In genomic region chr9:32906213-32906612, GRCh38 we compare ENCODE assay signal across 9 cellular contexts.
DNase-seq lines count a peak whose midpoint lies in the region; ATAC-seq and TF ChIP-seq lines count a peak whose summit lies in the region.
"Had no signal": no experiment of that assay in that cellular context is flagged by ENCODE, and none has a peak within 500 bp of the region (broad histone marks: within the 10 kb centered on the region; RNA-seq: fewer than 3 reads in every experiment).

No MANE protein-coding gene starts in this region.

- peak; percentile 50 for DNase-seq in GM12864 (ENCODE audit: low read depth)
- DNase-seq in NAMALWA (ENCODE audit: low spot score): peak; percentile 7
- no peak for DNase-seq in activated T-cell treated with anti-CD3 and anti-CD28 coated beads, Interleukin-2, amount 50 U/mL, for 72 hours
- DNase-seq in HCEC 1CT: no peak
- no peak for DNase-seq in stimulated activated CD4-positive, alpha-beta T cell treated with anti-CD3 and anti-CD28 coated beads, Interleukin-1b, Interleukin-23, amount 100 ng/mL, for 48 hours
- no peak for DNase-seq in esophagus muscularis mucosa (ENCODE audit: extremely low spot score)

- ATAC-seq in GM19463 (IDR thresholded peaks at IDR 0.05; ENCODE audit: unreplicated experiment) (peak; percentile 92), HG02981 (IDR thresholded peaks at IDR 0.05; ENCODE audit: unreplicated experiment) (peak; percentile 90)
- no peak for ATAC-seq in activated T-cell treated with anti-CD3 and anti-CD28 coated beads, Interleukin-2, amount 50 U/mL, for 72 hours (replicated peaks in 1 of 2)

- H3K36me3 Mint-ChIP-seq in activated T-cell treated with anti-CD3 and anti-CD28 coated beads, Interleukin-2, amount 50 U/mL, for 72 hours (ENCODE audit: insufficient read depth in 2 of 2): peaks cover 0 to 2% of the 10 kb centered on the region in 2 donors
- H3K36me3 Mint-ChIP-seq: brain had no signal

- H3K27me3 Mint-ChIP-seq in activated T-cell treated with anti-CD3 and anti-CD28 coated beads, Interleukin-2, amount 50 U/mL, for 72 hours (ENCODE audit: low read depth): peaks cover 25% of the 10 kb centered on the region

- 65% methylated on average over 7 of the region's 7 CpGs for WGBS in esophagus muscularis mucosa

- peaks cover 0 to 8% (median 0%) of the 10 kb centered on the region in 4 donors for H3K9me3 ChIP-seq in esophagus muscularis mucosa

- H3K4me3 ChIP-seq in GM12864 (ENCODE audit: low read depth, low read length) (no peak overlapping the region), esophagus muscularis mucosa (no peak overlapping the region)

- no peak overlapping the region for H3K27ac ChIP-seq in esophagus muscularis mucosa (replicated peaks in 1 of 4)

- H3K4me1 Mint-ChIP-seq in activated T-cell treated with anti-CD3 and anti-CD28 coated beads, Interleukin-2, amount 50 U/mL, for 72 hours (ENCODE audit: low read depth): peaks cover 5% of the 10 kb centered on the region
- H3K4me1 Mint-ChIP-seq: brain had no signal

- no peak for TF ChIP-seq CTCF in GM12864 (IDR thresholded peaks at IDR 0.05; ENCODE audit: low read depth, low read length, missing control alignments)
- TF ChIP-seq CTCF in esophagus muscularis mucosa (IDR thresholded peaks at IDR 0.05): no peak

- no peak overlapping the region for H3K4me3 Mint-ChIP-seq in activated T-cell treated with anti-CD3 and anti-CD28 coated beads, Interleukin-2, amount 50 U/mL, for 72 hours
- H3K4me3 Mint-ChIP-seq: brain had no signal

- H3K4me1 ChIP-seq in esophagus muscularis mucosa: peaks cover 0 to 5% (median 2%) of the 10 kb centered on the region in 4 donors

- no peaks in the 10 kb centered on the region for H3K27me3 ChIP-seq in esophagus muscularis mucosa

- H3K36me3 ChIP-seq in esophagus muscularis mucosa: no peaks in the 10 kb centered on the region

- H3K9me3 Mint-ChIP-seq in activated T-cell treated with anti-CD3 and anti-CD28 coated beads, Interleukin-2, amount 50 U/mL, for 72 hours: peaks cover 0 to 2% of the 10 kb centered on the region in 2 donors

- H3K27ac Mint-ChIP-seq in activated T-cell treated with anti-CD3 and anti-CD28 coated beads, Interleukin-2, amount 50 U/mL, for 72 hours: no peak overlapping the region
- H3K27ac Mint-ChIP-seq: brain had no signal

- intact Hi-C loops in esophagus muscularis mucosa (cut with DNase I): no loop called here

- no peak for TF ChIP-seq POLR2A in esophagus muscularis mucosa (IDR thresholded peaks at IDR 0.05; ENCODE audit: low read depth)

- TF ChIP-seq EP300 in esophagus muscularis mucosa (IDR thresholded peaks at IDR 0.05): no peak

Comparison
In these comparisons a context has a peak if more than half of its experiments do, and no peak if none do; other contexts are left out.
1. DNase-seq: peak in GM12864 (single experiment) and NAMALWA (single experiment); none in activated T-cell treated with anti-CD3 and anti-CD28 coated beads, Interleukin-2, amount 50 U/mL, for 72 hours (0 of 2), HCEC 1CT (single experiment), stimulated activated CD4-positive, alpha-beta T cell treated with anti-CD3 and anti-CD28 coated beads, Interleukin-1b, Interleukin-23, amount 100 ng/mL, for 48 hours (single experiment) and esophagus muscularis mucosa (single experiment).
2. ATAC-seq: peak in GM19463 (single experiment) and HG02981 (single experiment); none in activated T-cell treated with anti-CD3 and anti-CD28 coated beads, Interleukin-2, amount 50 U/mL, for 72 hours (0 of 2).